In genomic region chr2:44935854-44936185, GRCh38 we compare ENCODE assay signal across 2 cellular contexts.
TF ChIP-seq lines count a peak whose summit lies in the region.

No MANE protein-coding gene starts in this region.

TF ChIP-seq in H1, 55 proteins besides CTCF, POLR2A, EP300 and RAD21 (continues in another document):
- no peak for TF ChIP-seq RXRA (IDR thresholded peaks at IDR 0.05; ENCODE audit: insufficient read depth, low read depth, low read length)
- TF ChIP-seq NRF1 (IDR thresholded peaks at IDR 0.05; ENCODE audit: low read depth, low read length): no peak
- TF ChIP-seq JUND (IDR thresholded peaks at IDR 0.05; ENCODE audit: low read length): no peak
- TF ChIP-seq, protein P1, sequence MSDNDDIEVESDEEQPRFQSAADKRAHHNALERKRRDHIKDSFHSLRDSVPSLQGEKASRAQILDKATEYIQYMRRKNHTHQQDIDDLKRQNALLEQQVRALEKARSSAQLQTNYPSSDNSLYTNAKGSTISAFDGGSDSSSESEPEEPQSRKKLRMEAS (IDR thresholded peaks at IDR 0.05): peak; percentile 30; the same call in 1 of the 2 replicates
- no peak for TF ChIP-seq TAF7 (optimal IDR thresholded peaks at IDR 0.05; ENCODE audit: borderline replicate concordance, low read depth, low read length)
- no peak for TF ChIP-seq SP1 (IDR thresholded peaks at IDR 0.05; ENCODE audit: low read depth, low read length)
- no peak for TF ChIP-seq FOSL1 (IDR thresholded peaks at IDR 0.05; ENCODE audit: insufficient read depth, low read depth, low read length)
- TF ChIP-seq EZH2 (IDR thresholded peaks at IDR 0.05; ENCODE audit: low read depth, low read length, severe bottlenecking): peak; percentile 17
- no peak for TF ChIP-seq POLR2AphosphoS5 (IDR thresholded peaks at IDR 0.05; ENCODE audit: low read depth, low read length)
- no peak for TF ChIP-seq TAF1 (IDR thresholded peaks at IDR 0.05; ENCODE audit: low read depth, low read length)
- no peak for TF ChIP-seq JUN (IDR thresholded peaks at IDR 0.05; ENCODE audit: low read depth, low read length)
- no peak for TF ChIP-seq CBX5 (IDR thresholded peaks at IDR 0.05; ENCODE audit: low read depth, low read length)
- no peak for TF ChIP-seq KDM4A (IDR thresholded peaks at IDR 0.05; ENCODE audit: low read depth, low read length, severe bottlenecking)
- TF ChIP-seq TCF12 (IDR thresholded peaks at IDR 0.05; ENCODE audit: low read depth, low read length): no peak
- TF ChIP-seq SAP30 (IDR thresholded peaks at IDR 0.05; ENCODE audit: insufficient read depth, insufficient replicate concordance, low read length): no peak
- TF ChIP-seq CTBP2 (IDR thresholded peaks at IDR 0.05; ENCODE audit: borderline replicate concordance, insufficient read depth, insufficient read length, low read length): no peak
- TF ChIP-seq ASH2L (IDR thresholded peaks at IDR 0.05; ENCODE audit: low read length): peak; percentile 1
- TF ChIP-seq HDAC2 (IDR thresholded peaks at IDR 0.05; ENCODE audit: borderline replicate concordance in 1 of 2, low read depth in 2 of 2, low read length in 2 of 2): no peak
- TF ChIP-seq, protein P2, sequence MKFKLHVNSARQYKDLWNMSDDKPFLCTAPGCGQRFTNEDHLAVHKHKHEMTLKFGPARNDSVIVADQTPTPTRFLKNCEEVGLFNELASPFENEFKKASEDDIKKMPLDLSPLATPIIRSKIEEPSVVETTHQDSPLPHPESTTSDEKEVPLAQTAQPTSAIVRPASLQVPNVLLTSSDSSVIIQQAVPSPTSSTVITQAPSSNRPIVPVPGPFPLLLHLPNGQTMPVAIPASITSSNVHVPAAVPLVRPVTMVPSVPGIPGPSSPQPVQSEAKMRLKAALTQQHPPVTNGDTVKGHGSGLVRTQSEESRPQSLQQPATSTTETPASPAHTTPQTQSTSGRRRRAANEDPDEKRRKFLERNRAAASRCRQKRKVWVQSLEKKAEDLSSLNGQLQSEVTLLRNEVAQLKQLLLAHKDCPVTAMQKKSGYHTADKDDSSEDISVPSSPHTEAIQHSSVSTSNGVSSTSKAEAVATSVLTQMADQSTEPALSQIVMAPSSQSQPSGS (IDR thresholded peaks at IDR 0.05; ENCODE audit: low read length): no peak

TF ChIP-seq in HEK293T, 16 proteins besides CTCF, POLR2A, EP300 and RAD21:
- TF ChIP-seq NFRKB (IDR thresholded peaks at IDR 0.05) (no peak), SUZ12 (IDR thresholded peaks at IDR 0.05) (no peak), ARNT (IDR thresholded peaks at IDR 0.05) (no peak), ELF4 (IDR thresholded peaks at IDR 0.05) (no peak), ZNF384 (IDR thresholded peaks at IDR 0.05) (no peak), HDGF (IDR thresholded peaks at IDR 0.05; ENCODE audit: borderline replicate concordance) (no peak), FOXK2 (IDR thresholded peaks at IDR 0.05) (no peak), LEF1 (IDR thresholded peaks at IDR 0.05; ENCODE audit: borderline replicate concordance) (no peak), BHLHE40 (IDR thresholded peaks at IDR 0.05; ENCODE audit: borderline replicate concordance) (no peak)
